In genomic region chr3:112293368-112294321, GRCh38 we compare ENCODE assay signal across 8 cellular contexts. TPM values are rescaled to one million over a fixed set of nuclear protein-coding genes. Genes with fewer than 3 reads are reported as not detected.
DNase-seq lines count a peak whose midpoint lies in the region; ATAC-seq and TF ChIP-seq lines count a peak whose summit lies in the region.

TSS of gene SLC9C1 (minus strand) at chr3:112294216. CDS start at chr3:112286791, 7,425 bp downstream.

- TF ChIP-seq CTCF in RWPE2 (IDR thresholded peaks at IDR 0.05; ENCODE audit: poor library complexity, severe bottlenecking) (peak; percentile 84), sigmoid colon (IDR thresholded peaks at IDR 0.05) (peak in 3 of 4 experiments; percentile 47 to 57 (median 51))

- WGBS in sigmoid colon, 2 donors, result 7 to 34% methylated on average over 15 of the region's 15 CpGs

- ATAC-seq in GM21367 (IDR thresholded peaks at IDR 0.05; ENCODE audit: unreplicated experiment) (peak; percentile 38), RWPE2 (ENCODE audit: low read depth) (peak; percentile 86)

- H3K36me3 ChIP-seq in KOPT-K1 (ENCODE audit: insufficient read depth, low read length), result no peaks in the 10 kb centered on the region
- H3K36me3 ChIP-seq in RWPE2 (ENCODE audit: low read depth), result no peaks in the 10 kb centered on the region
- H3K36me3 ChIP-seq in iPS-18a (ENCODE audit: control insufficient read depth, low read depth, low read length), result no peaks in the 10 kb centered on the region
- H3K36me3 ChIP-seq in sigmoid colon, result no peaks in the 10 kb centered on the region

- intact Hi-C loops in sigmoid colon (cut with DNase I), result loop anchor here (2.0 to 5.0 kb wide), 2 partner anchors 225 to 239 kb away; no protein-coding TSS in a partner anchor

- H3K9ac ChIP-seq in iPS-18a (ENCODE audit: low read length), result peak within 1 kb of the TSS; percentile 17

- peaks cover 10% of the 10 kb centered on the region for H3K9me3 ChIP-seq in KOPT-K1 (ENCODE audit: insufficient read depth, low read length, poor library complexity, severe bottlenecking)
- H3K9me3 ChIP-seq in RWPE2 (ENCODE audit: severe bottlenecking), result no peaks in the 10 kb centered on the region
- no peaks in the 10 kb centered on the region for H3K9me3 ChIP-seq in iPS-18a (ENCODE audit: control insufficient read depth, low read depth, low read length)
- H3K9me3 ChIP-seq in sigmoid colon, result no peaks in the 10 kb centered on the region

- in situ Hi-C loops in T47D (cut with HindIII; ENCODE audit: low pct_unique_long_range_greater_than_20kb, low sequenced_read_pairs), result no loop called here

- H3K27ac ChIP-seq in KOPT-K1 (ENCODE audit: low read depth, low read length, poor library complexity, severe bottlenecking) (peak within 1 kb of the TSS; percentile 81), RWPE2 (ENCODE audit: poor library complexity, severe bottlenecking) (no peak within 1 kb of the TSS), iPS-18a (ENCODE audit: low read length) (peak within 1 kb of the TSS; percentile 3), sigmoid colon (peak within 1 kb of the TSS; percentile 56 to 74 (median 68))

- TF ChIP-seq POLR2A in sigmoid colon (IDR thresholded peaks at IDR 0.05), result no peak

- H3K4me1 ChIP-seq in RWPE2 (ENCODE audit: insufficient read depth, poor library complexity, severe bottlenecking), result no peaks in the 10 kb centered on the region
- H3K4me1 ChIP-seq in iPS-18a (ENCODE audit: control insufficient read depth, low read depth, low read length), result peaks cover 17% of the 10 kb centered on the region
- H3K4me1 ChIP-seq in sigmoid colon, result no peaks in the 10 kb centered on the region

- H3K27me3 ChIP-seq in RWPE2 (ENCODE audit: insufficient read depth, poor library complexity, severe bottlenecking) (no peaks in the 10 kb centered on the region), iPS-18a (ENCODE audit: control insufficient read depth, insufficient read depth, low read length) (no peaks in the 10 kb centered on the region), sigmoid colon (no peaks in the 10 kb centered on the region)

- DNase-seq in DMS153 treated with DMSO at 0.1 percent for 48 hours (lab: John Stamatoyannopoulos, UW; ENCODE audit: unreplicated experiment) (peak; percentile 80), RWPE2 (ENCODE audit: low spot score) (no peak), T47D (ENCODE audit: low read depth in 1 of 2, low spot score in 1 of 2) (peak; percentile 23 to 79), sigmoid colon (no peak)
- no peak for DNase-seq in NK-92 treated with Interleukin-12 subunit alpha and Interleukin-12 subunit beta, amount 100 ng/mL, for 24 hours (lab: John Stamatoyannopoulos, UW)

- H3K4me3 ChIP-seq in RWPE2 (ENCODE audit: severe bottlenecking), result no peak within 1 kb of the TSS
- peak within 1 kb of the TSS; percentile 45 for H3K4me3 ChIP-seq in iPS-18a (ENCODE audit: low read length)
- H3K4me3 ChIP-seq in sigmoid colon, result peak within 1 kb of the TSS; percentile 5 to 48 (median 40)

- no peak for TF ChIP-seq EP300 in sigmoid colon (IDR thresholded peaks at IDR 0.05)

RNA-seq across cellular contexts. Expression of gene SLC9C1, which starts in this region (rescaled TPM):
- total RNA-seq in sigmoid colon, result under 1 TPM in 1 of 4 donors, not detected in 3; 0.41 TPM
- under 1 TPM in 1 of 3 donors, not detected in 2; 0.07 TPM for polyA plus RNA-seq in sigmoid colon

Comparison
In these comparisons a context has a peak if more than half of its experiments do, and no peak if none do; other contexts are left out.
1. DNase-seq: peak in DMS153 treated with DMSO at 0.1 percent for 48 hours (single experiment) and T47D (2 of 2); none in RWPE2 (single experiment), sigmoid colon (single experiment) and NK-92 treated with Interleukin-12 subunit alpha and Interleukin-12 subunit beta, amount 100 ng/mL, for 24 hours (single experiment).